In genomic region chr14:38174721-38175120, GRCh38 we compare ENCODE assay signal across 18 cellular contexts. TPM values are rescaled to one million over a fixed set of nuclear protein-coding genes. Genes with fewer than 3 reads are reported as not detected.
DNase-seq lines count a peak whose midpoint lies in the region; FAIRE-seq and TF ChIP-seq lines count a peak whose summit lies in the region.
"Had no signal": no experiment of that assay in that cellular context is flagged by ENCODE, and none has a peak within 500 bp of the region (broad histone marks: within the 10 kb centered on the region; RNA-seq: fewer than 3 reads in every experiment).

No MANE protein-coding gene starts in this region.

- peak; percentile 75 for FAIRE-seq in RCC 7860 (lab: Jason Lieb, UNC)
- FAIRE-seq: D721Med, H1 had no signal

- no peak overlapping the region for H2AFZ ChIP-seq in osteoblast (ENCODE audit: low read length)

- no peaks in the 10 kb centered on the region for H3K4me1 ChIP-seq in osteoblast (ENCODE audit: insufficient read depth, low read length)
- H3K4me1 ChIP-seq: BE2C had no signal

- no peaks in the 10 kb centered on the region for H3K27me3 ChIP-seq in osteoblast (ENCODE audit: insufficient read depth, low read length)
- H3K27me3 ChIP-seq: BE2C had no signal

- peaks cover 2% of the 10 kb centered on the region for H3K9me3 ChIP-seq in osteoblast (ENCODE audit: low read depth, low read length)

- no peaks in the 10 kb centered on the region for H4K20me1 ChIP-seq in osteoblast (ENCODE audit: insufficient read depth, low read length)

- H3K79me2 ChIP-seq in osteoblast (ENCODE audit: insufficient read depth, low read length) = no peaks in the 10 kb centered on the region

- no peak overlapping the region for H3K27ac ChIP-seq in osteoblast (ENCODE audit: low read depth, low read length)

- in situ Hi-C loops in ACHN (cut with HindIII; ENCODE audit: low pct_ligation_motif_present, low pct_unique_long_range_greater_than_20kb, low sequenced_read_pairs) = no loop called here

- no peaks in the 10 kb centered on the region for H3K36me3 ChIP-seq in osteoblast (ENCODE audit: insufficient read depth, low read length)
- H3K36me3 ChIP-seq: BE2C had no signal

- no peak overlapping the region for H3K4me3 ChIP-seq in osteoblast (ENCODE audit: insufficient read depth, low read length)

- peak; percentile 39 for DNase-seq in ACHN
- DNase-seq in RCC 7860 (ENCODE audit: low spot score) = peak; percentile 32
- peak; percentile 79 for DNase-seq in kidney tubule cell (ENCODE audit: low spot score)
- peak; percentile 18 for DNase-seq in osteoblast (ENCODE audit: insufficient read length, low spot score, missing footprints)
- no peak for DNase-seq in NCI-H774 (lab: John Stamatoyannopoulos, UW)
- DNase-seq in mesenteric fat pad (ENCODE audit: low spot score) = no peak
- no peak for DNase-seq in activated effector memory CD4-positive, alpha-beta T cell treated with Interleukin-2 at 50 U/mL for 16 hours
- DNase-seq: 8988T; BE2C; C1 segment of cervical spinal cord; CD4-positive, CD25-positive, alpha-beta regulatory T cell; CD8-positive, alpha-beta memory T cell; COR-L47; GDM1; H9 had no signal

- no peak for TF ChIP-seq CTCF in osteoblast (IDR thresholded peaks at IDR 0.05; ENCODE audit: extremely low read depth, low read depth, low read length)

- no peak overlapping the region for H3K4me2 ChIP-seq in osteoblast (ENCODE audit: insufficient read depth, low read length)

RNA-seq across cellular contexts. Expression of gene SSTR1, which starts 33.0 kb away (rescaled TPM):
- total RNA-seq in osteoblast = under 0.01 TPM in 2 replicates
- total RNA-seq in mesenteric fat pad = 0.29 TPM
- total RNA-seq: CD4-positive, CD25-positive, alpha-beta regulatory T cell; CD8-positive, alpha-beta memory T cell; Daoy had no signal

Comparison
In these comparisons a context has a peak if more than half of its experiments do, and no peak if none do; other contexts are left out.
1. DNase-seq: peak in ACHN (single experiment), RCC 7860 (single experiment), kidney tubule cell (single experiment) and osteoblast (single experiment); none in NCI-H774 (single experiment), mesenteric fat pad (single experiment) and activated effector memory CD4-positive, alpha-beta T cell treated with Interleukin-2 at 50 U/mL for 16 hours (single experiment).